In the genomic region with DNA sequence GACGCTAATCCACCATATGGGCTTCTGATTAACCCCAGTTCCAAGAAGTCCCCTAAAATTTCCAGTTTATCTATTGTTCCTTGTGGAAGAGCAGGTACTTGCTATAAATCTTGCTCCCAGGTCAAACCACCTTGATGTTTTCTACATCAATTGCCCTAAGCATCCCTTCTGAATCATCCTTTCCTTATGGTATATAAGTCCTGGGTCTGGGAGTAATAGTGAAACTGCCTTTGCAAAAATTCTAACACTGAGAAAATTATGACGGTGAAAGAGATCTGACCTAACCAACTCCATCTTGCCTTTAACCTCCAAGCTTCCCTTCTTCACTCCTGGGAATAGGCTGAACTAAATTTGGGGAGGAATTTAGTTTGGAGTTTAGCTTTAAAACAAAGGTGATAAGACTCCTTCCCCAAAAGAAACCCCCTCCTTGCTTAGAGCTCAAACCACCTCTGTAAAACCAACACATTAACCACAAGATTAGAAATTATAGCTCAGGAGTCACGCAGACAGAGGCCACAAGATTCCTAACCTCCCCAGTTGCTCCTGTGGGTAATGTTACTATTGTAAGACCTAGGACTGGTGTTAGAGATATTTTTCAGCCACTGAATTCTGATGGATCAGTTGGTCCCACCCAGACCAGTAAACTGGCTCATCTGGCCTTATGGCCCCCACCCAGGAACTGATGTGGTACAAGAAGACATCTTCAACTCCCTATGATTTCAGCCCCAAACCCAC, we compare ENCODE assay signal across 20 cellular contexts. TPM values are rescaled to one million over a fixed set of nuclear protein-coding genes. Genes with fewer than 3 reads are reported as not detected.
"Had no signal": no experiment of that assay in that cellular context is flagged by ENCODE, and none has a peak within 500 bp of the region (broad histone marks: within the 10 kb centered on the region; RNA-seq: fewer than 3 reads in every experiment).

No MANE protein-coding gene starts in this region.

- DNase-seq: activated CD4-positive, alpha-beta T cell treated with anti-CD3 and anti-CD28 coated beads for 1 hour; activated effector memory CD4-positive, alpha-beta T cell treated with anti-CD3 and anti-CD28 coated beads, Interleukin-2, amount 50 U/mL, for 16 hours; activated naive CD4-positive, alpha-beta T cell treated with Interleukin-2 at 50 U/mL for 16 hours; activated naive CD8-positive, alpha-beta T cell treated with anti-CD3 and anti-CD28 coated beads, Interleukin-2, amount 10 ng/mL, durations not matched to agents 7 days and 5 days; aorta; caudate nucleus; Karpas-422; MM.1S; NCI-H1105; NCI-H1436 treated with DMSO at 0.1 percent for 48 hours; NCI-H187; NCI-H2081; NCI-H446; NCI-H524; PC-9; SHP77 treated with DMSO at 0.1 percent for 48 hours; T-helper 17 cell; T-helper 9 cell had no signal

- H3K9me3 Mint-ChIP-seq: activated naive CD8-positive, alpha-beta T cell treated with anti-CD3 and anti-CD28 coated beads, Interleukin-2, amount 10 ng/mL, durations not matched to agents 7 days and 5 days had no signal

- H3K36me3 Mint-ChIP-seq: activated naive CD8-positive, alpha-beta T cell treated with anti-CD3 and anti-CD28 coated beads, Interleukin-2, amount 10 ng/mL, durations not matched to agents 7 days and 5 days; WTC11 had no signal

- H3K4me1 Mint-ChIP-seq: WTC11 had no signal

- ATAC-seq: K562, T-helper 17 cell, WTC11 had no signal

- H3K27ac Mint-ChIP-seq: activated naive CD8-positive, alpha-beta T cell treated with anti-CD3 and anti-CD28 coated beads, Interleukin-2, amount 10 ng/mL, durations not matched to agents 7 days and 5 days; T-helper 17 cell; WTC11 had no signal

- H3K4me3 Mint-ChIP-seq: activated naive CD8-positive, alpha-beta T cell treated with anti-CD3 and anti-CD28 coated beads, Interleukin-2, amount 10 ng/mL, durations not matched to agents 7 days and 5 days; T-helper 17 cell; WTC11 had no signal

RNA-seq across cellular contexts. Expression of gene DTX1, which starts 33.8 kb away (rescaled TPM):
- total RNA-seq: K562 had no signal
